ENCODE assay signal across 8 cellular contexts in the genomic region with DNA sequence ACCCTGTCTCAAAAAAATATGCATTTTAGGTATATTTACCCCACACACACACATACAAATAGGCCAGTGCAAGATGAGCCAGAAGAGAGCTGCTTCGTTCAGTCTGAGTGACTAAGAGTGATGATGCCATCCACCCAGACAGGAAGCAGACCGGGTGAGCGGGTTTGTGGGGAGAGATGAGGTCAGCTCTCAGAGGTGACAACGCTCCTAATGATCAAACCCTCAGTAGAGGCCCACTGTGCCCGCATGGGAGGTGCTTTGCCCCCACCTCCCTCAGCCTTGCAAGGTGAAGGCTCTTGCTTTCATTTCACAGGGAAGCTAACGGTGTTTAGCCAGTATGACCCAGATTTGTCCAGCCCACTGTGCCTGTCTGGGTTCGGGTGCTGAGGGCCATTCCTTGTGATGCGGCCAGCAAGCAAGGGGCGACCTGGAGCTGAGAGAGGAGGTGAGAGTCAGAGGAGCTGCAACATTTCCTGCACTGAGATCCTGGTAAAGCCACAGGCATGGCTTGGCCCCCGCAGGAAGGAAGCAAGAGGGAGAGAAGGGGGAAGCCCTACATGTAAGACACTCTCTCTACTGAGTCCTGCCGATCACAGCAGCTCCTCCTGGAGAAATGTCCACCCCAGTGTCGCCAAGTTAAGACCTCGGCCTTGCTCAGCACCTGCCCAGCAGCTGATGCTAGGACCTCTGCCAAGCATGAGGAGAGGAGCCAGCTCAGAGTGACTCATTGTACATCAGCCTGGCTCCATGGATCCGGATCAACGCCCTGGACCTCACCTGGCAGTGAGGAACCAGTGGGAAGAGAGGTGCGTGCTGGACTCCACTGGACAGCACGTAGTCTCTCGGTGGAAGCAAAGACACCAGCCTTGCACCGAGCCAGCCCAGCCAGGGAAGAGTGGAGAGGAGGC. TPM values are rescaled to one million over a fixed set of nuclear protein-coding genes. Genes with fewer than 3 reads are reported as not detected.
A peak's percentile ranks its signal among the peaks of the same experiment; 100 is the strongest.
DNase-seq lines count a peak whose midpoint lies in the region; ATAC-seq and TF ChIP-seq lines count a peak whose summit lies in the region.

No MANE protein-coding gene starts in this region.

- no peaks in the 10 kb centered on the region for H4K20me1 ChIP-seq in H9 (ENCODE audit: control insufficient read depth, insufficient read depth, insufficient read length)

- H2AK5ac ChIP-seq in H9 (ENCODE audit: insufficient read length, low read length): no peak overlapping the region

- no peak overlapping the region for H4K8ac ChIP-seq in H9 (replicated peaks; ENCODE audit: insufficient read length, low read depth, low read length)

- no peak overlapping the region for H2BK5ac ChIP-seq in H9 (ENCODE audit: insufficient read length, low read length)

- no peak overlapping the region for H3K4me2 ChIP-seq in H9 (ENCODE audit: insufficient read depth, insufficient read length, low read length)

- H3K23ac ChIP-seq in H9 (ENCODE audit: insufficient read length, low read depth, low read length): peak overlapping the region; percentile 36

- H3K4me3 Mint-ChIP-seq in H9 (no peak overlapping the region), naive B cell (peak overlapping the region; percentile 53 to 87 (median 70))

- peak; percentile 37 for DNase-seq in GM04503 (ENCODE audit: low read depth)
- DNase-seq in H9: no peak
- peak; percentile 83 for DNase-seq in MG63
- peak; percentile 73 for DNase-seq in activated CD4-positive, alpha-beta T cell treated with anti-CD3 and anti-CD28 coated beads for 1 hour
- DNase-seq in choroid plexus epithelial cell (ENCODE audit: low read depth): peak; percentile 76
- peak; percentile 50 for DNase-seq in naive B cell
- DNase-seq in stomach: peak; percentile 64
- no peak for DNase-seq in NCI-H748 treated with DMSO at 0.1 percent for 48 hours (lab: John Stamatoyannopoulos, UW)

- peak overlapping the region; percentile 40; the same call in 1 of the 2 replicates for H3K4ac ChIP-seq in H9 (ENCODE audit: low read depth, low read length)

- H3K4me3 ChIP-seq in MG63 (no peak overlapping the region), choroid plexus epithelial cell (ENCODE audit: low read depth, low read length) (no peak overlapping the region), stomach (peak overlapping the region in 1 of 4 donors; percentile 5)

- intact Hi-C loops in stomach (cut with DNase I; ENCODE audit: low total_unique reads): no loop called here

- H3K27ac ChIP-seq in H9 (ENCODE audit: insufficient read length, low read depth, low read length): no peak overlapping the region
- peak overlapping the region in 3 of 5 donors; percentile 16 to 56 (median 26) for H3K27ac ChIP-seq in stomach

- H2BK20ac ChIP-seq in H9 (ENCODE audit: low read depth, low read length, poor library complexity, severe bottlenecking): no peak overlapping the region

- no peak overlapping the region for H2AFZ ChIP-seq in H9 (ENCODE audit: low read length)

- no peak overlapping the region for H3K56ac ChIP-seq in H9 (ENCODE audit: insufficient read length, low read depth, low read length)

- H3K9me3 ChIP-seq in H9 (ENCODE audit: control insufficient read depth, low read depth, low read length) (no peaks in the 10 kb centered on the region), MG63 (no peaks in the 10 kb centered on the region), stomach (no peaks in the 10 kb centered on the region)

- no peak for TF ChIP-seq EP300 in stomach (IDR thresholded peaks at IDR 0.05)

- H4K5ac ChIP-seq in H9 (ENCODE audit: insufficient read length, low read depth, low read length): peak overlapping the region; percentile 68

- H3K79me1 ChIP-seq in H9 (ENCODE audit: insufficient read depth, low read depth, low read length, poor library complexity, severe bottlenecking): no peaks in the 10 kb centered on the region

- peak overlapping the region; percentile 90 for H4K91ac ChIP-seq in H9 (ENCODE audit: insufficient read length, low read depth, low read length)

- H3K36me3 Mint-ChIP-seq in H9 (ENCODE audit: insufficient read depth in 1 of 3, low read depth in 3 of 3) (no peaks in the 10 kb centered on the region; a peak in 1 of 7 replicates), naive B cell (no peaks in the 10 kb centered on the region)

- peak overlapping the region; percentile 64; the same call in 1 of the 2 replicates for H3K14ac ChIP-seq in H9 (ENCODE audit: insufficient read depth, low read length)

- no peak overlapping the region for H2BK12ac ChIP-seq in H9 (ENCODE audit: insufficient read length, low read depth, low read length)

- no peak overlapping the region for H3K18ac ChIP-seq in H9 (ENCODE audit: insufficient read length, low read depth, low read length)

- no peaks in the 10 kb centered on the region for H3K27me3 ChIP-seq in H9 (ENCODE audit: insufficient read depth, low read length)
- H3K27me3 ChIP-seq in MG63: no peaks in the 10 kb centered on the region
- H3K27me3 ChIP-seq in stomach: no peaks in the 10 kb centered on the region

- H3K27ac Mint-ChIP-seq in H9 (peak overlapping the region in 2 of 3 experiments; percentile 60 to 62; a peak in 5 of 7 replicates), naive B cell (peak overlapping the region in 5 of 6 donors; percentile 48 to 89 (median 84))

- H3K4me1 Mint-ChIP-seq in H9 (peaks cover 10 to 13% of the 10 kb centered on the region in 2 experiments), naive B cell (peaks cover 15 to 18% (median 15%) of the 10 kb centered on the region in 3 donors)

- H3K79me2 ChIP-seq in H9 (ENCODE audit: insufficient read depth, low read length): no peaks in the 10 kb centered on the region

- no peak overlapping the region for H3T11ph ChIP-seq in H9 (ENCODE audit: low read length)

- H3K4me1 ChIP-seq in H9 (ENCODE audit: insufficient read depth, low read length): peaks cover 3% of the 10 kb centered on the region; the same call in 1 of the 2 replicates
- peaks cover 8 to 50% (median 23%) of the 10 kb centered on the region in 4 donors for H3K4me1 ChIP-seq in stomach

- no peaks in the 10 kb centered on the region for H3K9me3 Mint-ChIP-seq in H9
- no peaks in the 10 kb centered on the region for H3K9me3 Mint-ChIP-seq in naive B cell

- H3K27me3 Mint-ChIP-seq in H9 (ENCODE audit: low read depth) (no peaks in the 10 kb centered on the region; the same call in 1 of the 2 replicates), naive B cell (peaks cover 0 to 6% (median 0%) of the 10 kb centered on the region in 3 donors)

- WGBS in H9 (ENCODE audit: extremely low coverage, insufficient read length, low lambda C conversion rate): no CpG with 5 or more reads among the region's 19 CpGs
- 48 to 67% (median 53%) methylated on average over 19 of the region's 19 CpGs for WGBS in stomach, 5 donors

- H2BK120ac ChIP-seq in H9 (ENCODE audit: low read depth, low read length, poor library complexity, severe bottlenecking): no peak overlapping the region

- H3K23me2 ChIP-seq in H9 (ENCODE audit: insufficient read length, low read depth, low read length, poor library complexity, severe bottlenecking): peaks cover 4% of the 10 kb centered on the region

- H3K36me3 ChIP-seq in MG63: no peaks in the 10 kb centered on the region
- H3K36me3 ChIP-seq in stomach: no peaks in the 10 kb centered on the region

- no peak for TF ChIP-seq POLR2A in stomach (IDR thresholded peaks at IDR 0.05)

- H2BK15ac ChIP-seq in H9 (ENCODE audit: low read depth, low read length): peak overlapping the region; percentile 37; the same call in 1 of the 2 replicates

- no peak overlapping the region for H3K9ac ChIP-seq in H9 (ENCODE audit: extremely low read depth, insufficient read length, low read length)

- peak; percentile 98 to 99 for ATAC-seq in naive B cell (ENCODE audit: low read depth in 2 of 2)

- TF ChIP-seq CTCF in H9 (conservative IDR thresholded peaks at IDR 0.05) (no peak), choroid plexus epithelial cell (conservative IDR thresholded peaks at IDR 0.05; ENCODE audit: low read depth, low read length) (no peak), stomach (IDR thresholded peaks at IDR 0.05) (no peak)

RNA-seq across cellular contexts. Expression of gene NIFK, which starts 37.0 kb away (rescaled TPM):
- total RNA-seq in H9 (2021): 155 and 180 TPM in 2 replicates
- 137 and 150 TPM in 2 replicates for total RNA-seq in MG63 (2014; rRNA removed; shearing (Covaris generic); ENCODE audit: low replicate concordance)
- 10 to 100 TPM; 42.7 to 82.6 (median 67.2) TPM for polyA plus RNA-seq in naive B cell (ENCODE audit: low read depth in 6 of 6)
- total RNA-seq in stomach: 10 to 100 TPM; 13.6 to 58.0 (median 25.7) TPM
- polyA plus RNA-seq in stomach: 10 to 100 TPM; 30.4 to 53.0 (median 42.0) TPM

RNA-seq across cellular contexts. Expression of gene CLASP1, which starts 50.4 kb away (rescaled TPM):
- 45.9 and 51.9 TPM in 2 replicates for total RNA-seq in H9 (2021)
- total RNA-seq in MG63 (2014; rRNA removed; shearing (Covaris generic); ENCODE audit: low replicate concordance): 19.9 and 20.8 TPM in 2 replicates
- 10 to 100 TPM in 5 of 6 donors, 1 to 10 TPM in 1; 4.6 to 24.1 (median 13.5) TPM for polyA plus RNA-seq in naive B cell (ENCODE audit: low read depth in 6 of 6)
- total RNA-seq in stomach: 100 to 1,000 TPM in 2 of 5 donors, 10 to 100 TPM in 2, 1 to 10 TPM in 1; 8.1 to 188 (median 37.8) TPM
- 10 to 100 TPM in 1 of 3 donors, 1 to 10 TPM in 2; 5.7 to 13.0 (median 6.4) TPM for polyA plus RNA-seq in stomach

RNA-seq across cellular contexts. Expression of gene TSN, which starts 55.8 kb away (rescaled TPM):
- total RNA-seq in H9 (2021) (96.1 and 102 TPM in 2 replicates), stomach (10 to 100 TPM; 11.0 to 63.5 (median 41.9) TPM)
- 24.0 and 29.2 TPM in 2 replicates for total RNA-seq in MG63 (2014; rRNA removed; shearing (Covaris generic); ENCODE audit: low replicate concordance)
- polyA plus RNA-seq in naive B cell (ENCODE audit: low read depth in 6 of 6) (100 to 1,000 TPM in 1 of 6 donors, 10 to 100 TPM in 5; 81.3 to 116 (median 85.6) TPM), stomach (10 to 100 TPM; 18.1 to 20.2 (median 18.6) TPM)

Comparison
In these comparisons a context has a peak if more than half of its experiments do, and no peak if none do; other contexts are left out.
1. DNase-seq: peak in GM04503 (single experiment), MG63 (single experiment), activated CD4-positive, alpha-beta T cell treated with anti-CD3 and anti-CD28 coated beads for 1 hour (single experiment), choroid plexus epithelial cell (single experiment), naive B cell (single experiment) and stomach (single experiment); none in H9 (single experiment) and NCI-H748 treated with DMSO at 0.1 percent for 48 hours (single experiment).
2. H3K4me3 Mint-ChIP-seq: peak in naive B cell (8 of 8); none in H9 (0 of 2).